Comparison of ENCODE assay signal across 16 cellular contexts in the genomic region with DNA sequence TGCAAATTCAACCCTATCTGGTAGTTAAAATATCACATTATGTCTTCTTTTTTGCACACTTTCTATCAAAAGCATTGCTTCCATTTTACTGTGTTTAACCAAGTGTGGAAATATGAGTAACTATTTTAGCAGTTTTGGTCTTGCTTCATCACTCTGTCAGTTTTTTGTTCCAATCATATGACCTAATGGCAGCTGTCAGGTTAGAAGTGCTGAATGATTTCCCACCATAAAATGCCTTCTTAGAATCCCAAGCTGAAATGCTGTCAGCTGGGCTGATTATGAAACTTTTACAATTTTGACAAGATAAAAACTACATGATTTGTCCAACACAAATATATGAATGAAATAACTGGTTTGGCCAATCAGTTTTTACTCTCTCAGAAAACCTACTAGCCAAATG.
"Had no signal": no experiment of that assay in that cellular context is flagged by ENCODE, and none has a peak within 500 bp of the region (broad histone marks: within the 10 kb centered on the region; RNA-seq: fewer than 3 reads in every experiment).

No MANE protein-coding gene starts in this region.

- ATAC-seq: activated CD4-positive, alpha-beta T cell treated with anti-CD3 and anti-CD28 coated beads for 36 hours; left colon; stimulated activated naive B cell treated with anti-CD40 and anti-IgM and Interleukin-4, amounts not matched to agents 10 μg/mL and 1 μg/mL and 100 μg/mL, for 72 hours; WTC11 had no signal

- H3K27me3 ChIP-seq: esophagus muscularis mucosa, tibial artery had no signal

- H3K4me1 ChIP-seq: esophagus muscularis mucosa, tibial artery had no signal

- H3K4me3 ChIP-seq: esophagus muscularis mucosa, tibial artery had no signal

- H3K9me3 ChIP-seq: esophagus muscularis mucosa, tibial artery had no signal

- H3K36me3 ChIP-seq: esophagus muscularis mucosa, tibial artery had no signal

- DNase-seq: activated CD4-positive, alpha-beta memory T cell treated with anti-CD3 and anti-CD28 coated beads for 36 hours; activated CD4-positive, alpha-beta T cell treated with anti-CD3 and anti-CD28 coated beads for 36 hours; activated T-cell treated with anti-CD3 and anti-CD28 coated beads for 4 hours; amniotic stem cell; cortex of kidney; left colon; midbrain; nephron progenitor cell; occipital lobe; posterior cingulate gyrus; retina; stimulated activated naive B cell treated with anti-CD40 and anti-IgM and Interleukin-4, amounts not matched to agents 10 μg/mL and 1 μg/mL and 100 μg/mL, for 72 hours; substantia nigra; tibial artery had no signal

- H3K27ac ChIP-seq: esophagus muscularis mucosa, tibial artery had no signal
